In the genomic region with DNA sequence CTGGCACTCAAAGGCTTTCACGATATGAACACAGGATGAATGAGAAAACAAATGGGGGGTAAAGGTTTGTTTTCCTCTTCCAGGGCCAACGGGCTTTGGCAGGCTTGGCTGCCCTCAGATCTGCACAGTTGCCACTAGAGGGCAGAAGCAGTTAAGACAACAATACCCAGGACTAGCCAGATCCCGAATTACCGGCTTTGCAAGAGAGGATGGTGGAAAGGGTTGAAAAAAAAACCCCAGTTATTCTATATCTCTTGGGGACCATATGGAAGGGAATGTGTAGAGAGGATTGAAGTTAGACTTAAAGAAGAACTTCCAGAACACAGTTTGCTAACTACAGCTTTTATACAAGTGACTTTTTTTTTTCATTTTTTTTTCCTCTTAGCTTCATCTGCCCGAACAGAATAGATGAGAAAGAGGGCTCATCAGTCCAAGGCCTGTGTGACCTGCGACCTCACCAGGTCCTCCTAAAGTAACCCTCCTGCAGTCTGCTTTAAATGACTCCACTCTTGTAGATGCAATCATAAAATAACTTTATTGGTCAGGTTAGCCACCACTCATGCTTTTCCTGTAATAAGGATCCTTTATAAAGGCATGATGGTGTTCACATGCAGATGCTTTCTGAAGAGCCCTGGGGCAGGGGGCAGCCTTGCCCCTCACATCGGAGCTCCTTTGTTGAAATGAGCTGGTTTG, we compare ENCODE assay signal across 8 cellular contexts. TPM values are rescaled to one million over a fixed set of nuclear protein-coding genes. Genes with fewer than 3 reads are reported as not detected.
DNase-seq lines count a peak whose midpoint lies in the region; ATAC-seq, FAIRE-seq and TF ChIP-seq lines count a peak whose summit lies in the region.

No MANE protein-coding gene starts in this region.

- intact Hi-C loops in left colon (cut with DNase I, micrococcal nuclease): loop anchor here (2.0 to 5.0 kb wide), 3 partner anchors 68 to 147 kb away; no protein-coding TSS in a partner anchor

- ATAC-seq in HG03460 (IDR thresholded peaks at IDR 0.05; ENCODE audit: unreplicated experiment) (peak; percentile 63), left colon (peak; percentile 76), GM18498 (IDR thresholded peaks at IDR 0.05; ENCODE audit: unreplicated experiment) (no peak)

- peak; percentile 92 for FAIRE-seq in D721Med (lab: Jason Lieb, UNC)

- H3K27ac ChIP-seq in cingulate gyrus (ENCODE audit: low read depth, low read length): peak overlapping the region; percentile 43

- peak; percentile 91 for DNase-seq in D721Med (ENCODE audit: insufficient read length, low spot score)
- peak; percentile 71 for DNase-seq in NCI-H510A (lab: John Stamatoyannopoulos, UW)
- peak; percentile 48 for DNase-seq in activated CD4-positive, CD25-positive, alpha-beta regulatory T cell treated with anti-CD3 and anti-CD28 coated beads, Interleukin-2, amount 50 U/mL, for 72 hours
- peak; percentile 69 to 77 for DNase-seq in left colon
- peak; percentile 33 to 43 (median 38) for DNase-seq in stimulated activated CD4-positive, alpha-beta T cell treated with anti-CD3 and anti-CD28 coated beads, TNF-alpha, amount 100 ng/mL, for 24 hours (ENCODE audit: low read depth in 3 of 3)

- peak; percentile 99 for TF ChIP-seq CTCF in D721Med (IDR thresholded peaks at IDR 0.05; ENCODE audit: insufficient read depth, missing control alignments)

RNA-seq across cellular contexts. Expression of gene FMOD, which starts 10.7 kb away (rescaled TPM):
- 10 to 100 TPM; 25.2 to 29.6 TPM for total RNA-seq in left colon

RNA-seq across cellular contexts. Expression of gene BTG2, which starts 34.9 kb away (rescaled TPM):
- 10 to 100 TPM; 70.5 to 76.9 TPM for total RNA-seq in left colon

Comparison
In these comparisons a context has a peak if more than half of its experiments do, and no peak if none do; other contexts are left out.
1. DNase-seq: peak in every context shown above with its lines; median percentile 91 in D721Med; 73 in left colon; 71 in NCI-H510A; 48 in activated CD4-positive, CD25-positive, alpha-beta regulatory T cell treated with anti-CD3 and anti-CD28 coated beads, Interleukin-2, amount 50 U/mL, for 72 hours; 38 in stimulated activated CD4-positive, alpha-beta T cell treated with anti-CD3 and anti-CD28 coated beads, TNF-alpha, amount 100 ng/mL, for 24 hours.